8 cellular contexts compared by ENCODE assay signal in genomic region chr7:21261627-21262564, GRCh38.
DNase-seq lines count a peak whose midpoint lies in the region; ATAC-seq and TF ChIP-seq lines count a peak whose summit lies in the region.

No MANE protein-coding gene starts in this region.

- no peak overlapping the region for H3K27ac Mint-ChIP-seq in activated CD4-positive, alpha-beta T cell treated with anti-CD3 and anti-CD28 coated beads, Interleukin-2, amount 10 ng/mL, durations not matched to agents 24 days and 14 days
- no peak overlapping the region for H3K27ac Mint-ChIP-seq in endothelial cell (ENCODE audit: unreplicated experiment)

- peaks cover 7% of the 10 kb centered on the region for H3K4me1 Mint-ChIP-seq in activated CD4-positive, alpha-beta T cell treated with anti-CD3 and anti-CD28 coated beads, Interleukin-2, amount 10 ng/mL, durations not matched to agents 24 days and 14 days
- H3K4me1 Mint-ChIP-seq in endothelial cell (ENCODE audit: unreplicated experiment), result peaks cover 13% of the 10 kb centered on the region

- H3K27me3 Mint-ChIP-seq in activated CD4-positive, alpha-beta T cell treated with anti-CD3 and anti-CD28 coated beads, Interleukin-2, amount 10 ng/mL, durations not matched to agents 24 days and 14 days, result no peaks in the 10 kb centered on the region
- H3K27me3 Mint-ChIP-seq in endothelial cell (ENCODE audit: unreplicated experiment), result no peaks in the 10 kb centered on the region

- peaks cover 4% of the 10 kb centered on the region for H3K36me3 Mint-ChIP-seq in activated CD4-positive, alpha-beta T cell treated with anti-CD3 and anti-CD28 coated beads, Interleukin-2, amount 10 ng/mL, durations not matched to agents 24 days and 14 days (ENCODE audit: low read depth)
- H3K36me3 Mint-ChIP-seq in endothelial cell (ENCODE audit: low read depth, unreplicated experiment), result no peaks in the 10 kb centered on the region

- no peaks in the 10 kb centered on the region for H3K36me3 ChIP-seq in tibial artery

- TF ChIP-seq CTCF in GM12875 (IDR thresholded peaks at IDR 0.05; ENCODE audit: borderline replicate concordance, insufficient read depth, low read depth, low read length) (peak; percentile 72), endothelial cell (IDR thresholded peaks at IDR 0.05; ENCODE audit: unreplicated experiment) (peak; percentile 66), tibial artery (IDR thresholded peaks at IDR 0.05) (peak in 1 of 2 experiments; percentile 15)

- no peaks in the 10 kb centered on the region for H3K4me1 ChIP-seq in tibial artery

- H3K27ac ChIP-seq in tibial artery, result no peak overlapping the region

- peak; percentile 92 for ATAC-seq in HG02973 (IDR thresholded peaks at IDR 0.05; ENCODE audit: unreplicated experiment)

- no peak overlapping the region for H3K4me3 ChIP-seq in GM12875 (ENCODE audit: low read depth, low read length)
- no peak overlapping the region for H3K4me3 ChIP-seq in tibial artery

- H3K27me3 ChIP-seq in tibial artery, result no peaks in the 10 kb centered on the region

- peaks cover 8% of the 10 kb centered on the region for H3K9me3 Mint-ChIP-seq in activated CD4-positive, alpha-beta T cell treated with anti-CD3 and anti-CD28 coated beads, Interleukin-2, amount 10 ng/mL, durations not matched to agents 24 days and 14 days
- H3K9me3 Mint-ChIP-seq in endothelial cell (ENCODE audit: unreplicated experiment), result no peaks in the 10 kb centered on the region

- in situ Hi-C loops in ACHN (cut with HindIII; ENCODE audit: low pct_ligation_motif_present, low pct_unique_long_range_greater_than_20kb, low sequenced_read_pairs), result loop anchor here (25.0 kb wide), 1 partner anchor 500 kb away; no protein-coding TSS in a partner anchor

- DNase-seq in ACHN (peak; percentile 74), NCI-H345 treated with DMSO at 0.1 percent for 48 hours (lab: John Stamatoyannopoulos, UW; ENCODE audit: unreplicated experiment) (peak; percentile 39), endothelial cell (ENCODE audit: low spot score) (peak; percentile 52), posterior cingulate gyrus (peak in 6 of 10 donors; percentile 7 to 75 (median 18)), tibial artery (no peak)
- DNase-seq in activated CD4-positive, alpha-beta T cell treated with anti-CD3 and anti-CD28 coated beads, Interleukin-2, amount 10 ng/mL, durations not matched to agents 24 days and 14 days, result peak; percentile 80

- no peak overlapping the region for H3K4me3 Mint-ChIP-seq in activated CD4-positive, alpha-beta T cell treated with anti-CD3 and anti-CD28 coated beads, Interleukin-2, amount 10 ng/mL, durations not matched to agents 24 days and 14 days
- no peak overlapping the region for H3K4me3 Mint-ChIP-seq in endothelial cell (ENCODE audit: unreplicated experiment)

- intact Hi-C loops in activated CD4-positive, alpha-beta T cell treated with anti-CD3 and anti-CD28 coated beads, Interleukin-2, amount 10 ng/mL, durations not matched to agents 24 days and 14 days (cut with micrococcal nuclease), result loop anchor here (2.0 to 5.0 kb wide), 2 partner anchors 165 to 265 kb away; no protein-coding TSS in a partner anchor
- intact Hi-C loops in posterior cingulate gyrus (cut with DNase I) (loop anchor here (2.0 kb wide), 1 partner anchor 739 kb away; no protein-coding TSS in a partner anchor), tibial artery (cut with DNase I; ENCODE audit: low total_unique reads) (no loop called here)

- no peaks in the 10 kb centered on the region for H3K9me3 ChIP-seq in tibial artery

Comparison
In these comparisons a context has a peak if more than half of its experiments do, and no peak if none do; other contexts are left out.
1. DNase-seq: peak in ACHN (single experiment), NCI-H345 treated with DMSO at 0.1 percent for 48 hours (single experiment), activated CD4-positive, alpha-beta T cell treated with anti-CD3 and anti-CD28 coated beads, Interleukin-2, amount 10 ng/mL, durations not matched to agents 24 days and 14 days (single experiment), endothelial cell (single experiment) and posterior cingulate gyrus (6 of 10); none in tibial artery (0 of 2).